ENCODE assay signal across 7 cellular contexts in the genomic region with DNA sequence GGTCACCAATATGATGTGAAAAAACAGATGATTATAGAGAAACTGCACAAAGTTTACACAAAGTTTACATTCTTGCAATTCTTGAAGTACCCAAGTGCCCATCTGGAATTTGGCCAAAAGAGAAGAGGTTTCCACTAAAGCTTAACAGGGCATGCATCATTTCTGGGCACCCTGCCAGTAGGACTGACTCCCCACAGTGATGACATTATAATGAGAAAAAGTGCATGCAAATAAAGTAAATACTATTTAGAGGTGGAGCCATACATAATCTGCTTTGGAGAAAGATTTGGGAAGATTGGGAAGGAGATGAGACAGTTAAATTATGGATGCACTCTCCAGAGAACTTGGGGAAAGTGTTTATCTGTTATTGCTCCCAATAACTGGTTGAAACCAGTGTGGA.
DNase-seq lines count a peak whose midpoint lies in the region; ATAC-seq lines count a peak whose summit lies in the region.

No MANE protein-coding gene starts in this region.

- no peaks in the 10 kb centered on the region for H3K9me3 Mint-ChIP-seq in stimulated activated naive CD8-positive, alpha-beta T cell treated with anti-CD3 and anti-CD28 coated beads, Interleukin-15, amount 100 ng/mL, for 72 hours

- H3K27me3 ChIP-seq in GM23248 (replicated peaks; ENCODE audit: insufficient read depth) (peaks cover 22% of the 10 kb centered on the region), adipocyte (replicated peaks; ENCODE audit: control insufficient read depth, insufficient read depth, low read length) (no peaks in the 10 kb centered on the region), aorta (ENCODE audit: control insufficient read depth in 1 of 2, insufficient read depth in 2 of 2, low read length in 1 of 2) (no peaks in the 10 kb centered on the region)

- no peaks in the 10 kb centered on the region for H4K20me1 ChIP-seq in GM23248 (ENCODE audit: insufficient read depth)

- H3K4me1 Mint-ChIP-seq in stimulated activated naive CD8-positive, alpha-beta T cell treated with anti-CD3 and anti-CD28 coated beads, Interleukin-15, amount 100 ng/mL, for 72 hours: no peaks in the 10 kb centered on the region

- H3K4me2 ChIP-seq in GM23248 (ENCODE audit: unreplicated experiment): no peak overlapping the region

- ATAC-seq in stimulated activated naive CD8-positive, alpha-beta T cell treated with anti-CD3 and anti-CD28 coated beads, Interleukin-15, amount 100 ng/mL, for 72 hours: no peak
- no peak for ATAC-seq in aorta (ENCODE audit: low FRiP score)

- H3K4me1 ChIP-seq in GM23248 (ENCODE audit: insufficient read depth) (peaks cover 7% of the 10 kb centered on the region), adipocyte (ENCODE audit: control insufficient read depth, insufficient read depth, low read length) (peaks cover 5% of the 10 kb centered on the region), aorta (ENCODE audit: control insufficient read depth in 1 of 2, insufficient read depth in 2 of 2, low read length in 2 of 2) (no peaks in the 10 kb centered on the region)

- no peak overlapping the region for H2AFZ ChIP-seq in GM23248

- H3K27ac Mint-ChIP-seq in stimulated activated naive CD8-positive, alpha-beta T cell treated with anti-CD3 and anti-CD28 coated beads, Interleukin-15, amount 100 ng/mL, for 72 hours: no peak overlapping the region

- H3K9me3 ChIP-seq in GM23248 (ENCODE audit: low read depth) (no peaks in the 10 kb centered on the region), adipocyte (ENCODE audit: control insufficient read depth, low read length) (no peaks in the 10 kb centered on the region), aorta (ENCODE audit: control insufficient read depth, low read length) (peaks cover 2% of the 10 kb centered on the region)

- DNase-seq in GM23248 (peak; percentile 92), NCI-H2081 (lab: John Stamatoyannopoulos, UW) (peak; percentile 80 to 92), adipocyte (ENCODE audit: low read depth) (peak; percentile 85), non-pigmented ciliary epithelial cell (ENCODE audit: low read depth) (peak; percentile 79), midbrain (lab: John Stamatoyannopoulos, UW) (no peak), aorta (no peak)
- DNase-seq in stimulated activated naive CD8-positive, alpha-beta T cell treated with anti-CD3 and anti-CD28 coated beads, Interleukin-15, amount 100 ng/mL, for 72 hours: no peak

- no peak overlapping the region for H3K9ac ChIP-seq in GM23248
- H3K9ac ChIP-seq in adipocyte (ENCODE audit: low read length): no peak overlapping the region

- no peak overlapping the region for H3K4me3 Mint-ChIP-seq in stimulated activated naive CD8-positive, alpha-beta T cell treated with anti-CD3 and anti-CD28 coated beads, Interleukin-15, amount 100 ng/mL, for 72 hours

- intact Hi-C loops in aorta (cut with DNase I): no loop called here

- H3K79me2 ChIP-seq in GM23248 (ENCODE audit: insufficient read depth): no peaks in the 10 kb centered on the region

- no peaks in the 10 kb centered on the region for H3K9me2 ChIP-seq in GM23248 (ENCODE audit: insufficient read depth)

- H3K36me3 ChIP-seq in GM23248 (ENCODE audit: low read depth): no peaks in the 10 kb centered on the region
- H3K36me3 ChIP-seq in adipocyte (ENCODE audit: control insufficient read depth, insufficient read depth, low read length, severe bottlenecking): no peaks in the 10 kb centered on the region
- H3K36me3 ChIP-seq in aorta (ENCODE audit: control insufficient read depth in 1 of 2, insufficient read depth in 2 of 2, low read length in 1 of 2): no peaks in the 10 kb centered on the region

- in situ Hi-C loops in GM23248 (cut with MboI): no loop called here

- H3K27ac ChIP-seq in GM23248 (no peak overlapping the region), aorta (ENCODE audit: low read depth in 1 of 2, low read length in 2 of 2) (no peak overlapping the region)

- no peaks in the 10 kb centered on the region for H3K27me3 Mint-ChIP-seq in stimulated activated naive CD8-positive, alpha-beta T cell treated with anti-CD3 and anti-CD28 coated beads, Interleukin-15, amount 100 ng/mL, for 72 hours

- peaks cover 10% of the 10 kb centered on the region; the same call in 1 of the 2 replicates for H3F3A ChIP-seq in GM23248 (ENCODE audit: insufficient read depth)

- no peak overlapping the region for H3K4me3 ChIP-seq in GM23248
- no peak overlapping the region for H3K4me3 ChIP-seq in adipocyte (ENCODE audit: low read length)
- H3K4me3 ChIP-seq in aorta (ENCODE audit: low read length in 2 of 2): no peak overlapping the region

Comparison
In these comparisons a context has a peak if more than half of its experiments do, and no peak if none do; other contexts are left out.
1. DNase-seq: peak in GM23248 (single experiment), NCI-H2081 (2 of 2), adipocyte (single experiment) and non-pigmented ciliary epithelial cell (single experiment); none in stimulated activated naive CD8-positive, alpha-beta T cell treated with anti-CD3 and anti-CD28 coated beads, Interleukin-15, amount 100 ng/mL, for 72 hours (0 of 2), midbrain (single experiment) and aorta (0 of 2).